In genomic region chr1:156336242-156336641, GRCh38 we compare ENCODE assay signal across 8 cellular contexts. TPM values are rescaled to one million over a fixed set of nuclear protein-coding genes. Genes with fewer than 3 reads are reported as not detected.
A peak's percentile ranks its signal among the peaks of the same experiment; 100 is the strongest.
DNase-seq lines count a peak whose midpoint lies in the region; ATAC-seq, FAIRE-seq and TF ChIP-seq lines count a peak whose summit lies in the region.

No MANE protein-coding gene starts in this region.

- H3K27me3 ChIP-seq in CD4-positive, alpha-beta memory T cell (ENCODE audit: insufficient read depth, low read length), result no peaks in the 10 kb centered on the region
- H3K27me3 ChIP-seq in HUES48 (ENCODE audit: control insufficient read depth, insufficient read depth, low read length) (no peaks in the 10 kb centered on the region), lower lobe of right lung (ENCODE audit: low read depth) (no peaks in the 10 kb centered on the region)

- FAIRE-seq in H54 (lab: Jason Lieb, UNC), result no peak

- peaks cover 22 to 46% (median 35%) of the 10 kb centered on the region in 4 donors for H3K4me1 Mint-ChIP-seq in CD4-positive, alpha-beta memory T cell

- TF ChIP-seq CTCF in lower lobe of right lung (IDR thresholded peaks at IDR 0.05), result no peak

- DNase-seq in CD4-positive, alpha-beta memory T cell, result no peak
- no peak for DNase-seq in activated naive CD4-positive, alpha-beta T cell treated with anti-CD3 and anti-CD28 coated beads, Interleukin-2, amount 50 U/mL, for 72 hours (ENCODE audit: low spot score in 2 of 2)
- DNase-seq in lower lobe of right lung, result no peak
- DNase-seq in activated CD8-positive, alpha-beta memory T cell treated with anti-CD3 and anti-CD28 coated beads for 24 hours, result no peak
- DNase-seq in NCI-H2107 treated with DMSO at 0.1 percent for 48 hours (lab: John Stamatoyannopoulos, UW; ENCODE audit: unreplicated experiment), result no peak
- DNase-seq in H54 (ENCODE audit: insufficient read length, low spot score), result no peak

- H3K27me3 Mint-ChIP-seq in CD4-positive, alpha-beta memory T cell, result no peaks in the 10 kb centered on the region

- H3K27ac ChIP-seq in CD4-positive, alpha-beta memory T cell (ENCODE audit: low read depth, low read length), result no peak overlapping the region
- no peak overlapping the region for H3K27ac ChIP-seq in HUES48 (ENCODE audit: low read depth, low read length)
- no peak overlapping the region for H3K27ac ChIP-seq in lower lobe of right lung

- H3K9ac ChIP-seq in HUES48 (ENCODE audit: low read depth, low read length), result no peak overlapping the region

- peaks cover 22% of the 10 kb centered on the region for H3K36me3 ChIP-seq in CD4-positive, alpha-beta memory T cell (ENCODE audit: insufficient read depth, low read length)
- H3K36me3 ChIP-seq in HUES48 (ENCODE audit: control insufficient read depth, insufficient read depth, low read length) (peaks cover 54% of the 10 kb centered on the region), lower lobe of right lung (peaks cover 46% of the 10 kb centered on the region)

- no peak for ATAC-seq in activated naive CD4-positive, alpha-beta T cell treated with anti-CD3 and anti-CD28 coated beads, Interleukin-2, amount 50 U/mL, for 72 hours
- ATAC-seq in lower lobe of right lung, result no peak
- ATAC-seq in HG03378 (IDR thresholded peaks at IDR 0.05; ENCODE audit: unreplicated experiment), result no peak

- H3K4me1 ChIP-seq in CD4-positive, alpha-beta memory T cell (ENCODE audit: insufficient read depth, low read length), result peaks cover 28% of the 10 kb centered on the region
- no peaks in the 10 kb centered on the region; the same call in 1 of the 2 replicates for H3K4me1 ChIP-seq in HUES48 (ENCODE audit: control insufficient read depth, insufficient read depth, low read length)
- peaks cover 21% of the 10 kb centered on the region for H3K4me1 ChIP-seq in lower lobe of right lung

- POLR2A ChIA-PET in CD4-positive, alpha-beta memory T cell (lab: Charles Lee; ENCODE audit: partially characterized antibody), result interaction anchor here (0.6 to 3.4 kb wide), 3 partner anchors 13 to 699 kb away, joined by 3 to 27 read pairs (median 4); partner anchors contain the start of gene SMG5

- no peak for TF ChIP-seq POLR2A in H54 (IDR thresholded peaks at IDR 0.05; ENCODE audit: low read depth, low read length)

- intact Hi-C loops in CD4-positive, alpha-beta memory T cell (cut with micrococcal nuclease), result no loop called here
- intact Hi-C loops in lower lobe of right lung (cut with DNase I), result no loop called here

- CTCF ChIA-PET in CD4-positive, alpha-beta memory T cell (lab: Charles Lee; ENCODE audit: partially characterized antibody), result interaction anchor here (0.7 kb wide), 1 partner anchor 421 kb away, joined by 3 read pairs; no protein-coding TSS in a partner anchor

- H3K9me3 ChIP-seq in CD4-positive, alpha-beta memory T cell (ENCODE audit: control insufficient read depth in 1 of 2, low read length in 2 of 2), result no peaks in the 10 kb centered on the region
- H3K9me3 ChIP-seq in HUES48 (ENCODE audit: control insufficient read depth, insufficient read depth, low read length), result no peaks in the 10 kb centered on the region
- no peaks in the 10 kb centered on the region for H3K9me3 ChIP-seq in lower lobe of right lung

- no peak overlapping the region for H3K4me3 ChIP-seq in CD4-positive, alpha-beta memory T cell (ENCODE audit: low read length in 2 of 2)
- H3K4me3 ChIP-seq in HUES48 (ENCODE audit: low read depth, low read length) (peak overlapping the region; percentile 85), lower lobe of right lung (peak overlapping the region; percentile 70)

- H3K9me3 Mint-ChIP-seq in CD4-positive, alpha-beta memory T cell, result no peaks in the 10 kb centered on the region
- H3K9me3 Mint-ChIP-seq in activated naive CD4-positive, alpha-beta T cell treated with anti-CD3 and anti-CD28 coated beads, Interleukin-2, amount 50 U/mL, for 72 hours, result no peaks in the 10 kb centered on the region

- H3K4me3 Mint-ChIP-seq in CD4-positive, alpha-beta memory T cell, result peak overlapping the region; percentile 94 to 99 (median 98)

- H3K36me3 Mint-ChIP-seq in CD4-positive, alpha-beta memory T cell, result peaks cover 13 to 53% of the 10 kb centered on the region in 2 donors
- peaks cover 29 to 36% of the 10 kb centered on the region in 2 donors for H3K36me3 Mint-ChIP-seq in activated naive CD4-positive, alpha-beta T cell treated with anti-CD3 and anti-CD28 coated beads, Interleukin-2, amount 50 U/mL, for 72 hours

- peak overlapping the region in 4 of 7 donors; percentile 50 to 91 (median 86) for H3K27ac Mint-ChIP-seq in CD4-positive, alpha-beta memory T cell
- H3K27ac Mint-ChIP-seq in activated naive CD4-positive, alpha-beta T cell treated with anti-CD3 and anti-CD28 coated beads, Interleukin-2, amount 50 U/mL, for 72 hours, result peak overlapping the region; percentile 97 to 98

RNA-seq across cellular contexts. Expression of gene CCT3, which starts 1.9 kb away (rescaled TPM):
- total RNA-seq in CD4-positive, alpha-beta memory T cell, result 100 to 1,000 TPM; 109 TPM
- polyA plus RNA-seq in CD4-positive, alpha-beta memory T cell, result 100 to 1,000 TPM; 195 to 234 TPM
- 100 to 1,000 TPM; 229 to 347 TPM for total RNA-seq in activated naive CD4-positive, alpha-beta T cell treated with anti-CD3 and anti-CD28 coated beads, Interleukin-2, amount 50 U/mL, for 72 hours
- total RNA-seq in lower lobe of right lung, result 117 TPM

RNA-seq across cellular contexts. Expression of gene TSACC, which starts 2.1 kb away (rescaled TPM):
- total RNA-seq in CD4-positive, alpha-beta memory T cell, result not detected
- polyA plus RNA-seq in CD4-positive, alpha-beta memory T cell, result under 1 TPM in 1 of 2 donors, not detected in 1; 0.32 TPM
- under 1 TPM in 1 of 2 donors, not detected in 1; 0.76 TPM for total RNA-seq in activated naive CD4-positive, alpha-beta T cell treated with anti-CD3 and anti-CD28 coated beads, Interleukin-2, amount 50 U/mL, for 72 hours
- total RNA-seq in lower lobe of right lung, result not detected

RNA-seq across cellular contexts. Expression of gene RHBG, which starts 32.8 kb away (rescaled TPM):
- not detected for total RNA-seq in CD4-positive, alpha-beta memory T cell
- polyA plus RNA-seq in CD4-positive, alpha-beta memory T cell, result not detected
- total RNA-seq in activated naive CD4-positive, alpha-beta T cell treated with anti-CD3 and anti-CD28 coated beads, Interleukin-2, amount 50 U/mL, for 72 hours, result not detected
- not detected for total RNA-seq in lower lobe of right lung

RNA-seq across cellular contexts. Expression of gene VHLL, which starts 37.1 kb away (rescaled TPM):
- total RNA-seq in CD4-positive, alpha-beta memory T cell, result under 1 TPM; 0.52 to 0.53 TPM
- polyA plus RNA-seq in CD4-positive, alpha-beta memory T cell, result not detected
- not detected for total RNA-seq in activated naive CD4-positive, alpha-beta T cell treated with anti-CD3 and anti-CD28 coated beads, Interleukin-2, amount 50 U/mL, for 72 hours
- total RNA-seq in lower lobe of right lung, result not detected

RNA-seq across cellular contexts. Expression of gene GLMP, which starts 40.8 kb away (rescaled TPM):
- 10 to 100 TPM; 22.1 to 28.4 TPM for total RNA-seq in CD4-positive, alpha-beta memory T cell
- polyA plus RNA-seq in CD4-positive, alpha-beta memory T cell, result 10 to 100 TPM; 21.3 to 23.5 TPM
- total RNA-seq in activated naive CD4-positive, alpha-beta T cell treated with anti-CD3 and anti-CD28 coated beads, Interleukin-2, amount 50 U/mL, for 72 hours, result 10 to 100 TPM; 16.2 to 25.9 TPM
- total RNA-seq in lower lobe of right lung, result 53.7 TPM

Comparison
In these comparisons a context has a peak if more than half of its experiments do, and no peak if none do; other contexts are left out.
1. H3K4me3 ChIP-seq: peak in HUES48 (single experiment) and lower lobe of right lung (single experiment); none in CD4-positive, alpha-beta memory T cell (0 of 2).